Comparison of ENCODE assay signal across 29 cellular contexts in the genomic region with DNA sequence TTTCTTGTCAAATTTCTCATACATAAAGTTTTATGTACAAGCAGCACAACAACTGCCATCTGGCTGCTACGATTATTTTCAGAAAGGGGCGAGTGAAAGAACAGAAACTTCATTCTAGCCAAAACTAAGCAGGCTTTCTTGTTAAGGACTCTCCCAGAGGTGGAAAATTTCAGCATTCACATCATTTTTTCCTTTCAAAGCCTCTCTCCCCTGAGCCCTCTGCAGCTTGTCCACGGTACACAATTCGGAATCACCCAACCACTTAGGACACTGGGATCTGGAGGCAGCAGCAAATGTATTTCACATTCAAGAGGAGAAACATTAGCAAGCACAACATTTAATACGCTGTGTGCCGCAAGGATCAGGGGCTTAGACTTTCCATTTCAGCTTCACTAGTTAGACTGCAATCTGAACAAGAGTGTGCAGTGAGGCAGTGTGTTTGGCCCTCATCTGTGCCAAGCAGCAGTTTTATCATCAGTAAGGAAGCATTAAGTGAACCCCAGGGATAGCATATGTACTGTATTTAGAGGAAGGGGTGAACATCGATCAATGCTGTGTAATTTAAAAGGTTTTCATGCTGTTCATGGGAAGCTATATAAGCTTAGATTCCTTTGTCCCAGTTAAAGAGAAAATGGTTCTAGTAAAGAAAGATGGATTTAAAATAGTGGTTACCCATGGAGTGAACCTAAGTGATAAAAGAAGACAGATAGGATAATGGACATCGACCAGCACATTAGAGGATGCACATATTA.
"Had no signal": no experiment of that assay in that cellular context is flagged by ENCODE, and none has a peak within 500 bp of the region (broad histone marks: within the 10 kb centered on the region; RNA-seq: fewer than 3 reads in every experiment).

No MANE protein-coding gene starts in this region.

- H3K9me3 Mint-ChIP-seq: nephron; neural progenitor cell; stimulated activated naive B cell treated with anti-CD40 and anti-IgM and Interleukin-4, amounts not matched to agents 10 μg/mL and 1 μg/mL and 100 μg/mL, for 72 hours had no signal

- H3K27ac ChIP-seq: heart right ventricle, hepatocyte, lower lobe of right lung, neural progenitor cell, neutrophil, parathyroid adenoma, psoas muscle, right atrium auricular region, right lobe of liver, skin epidermis, stomach, testis, tibial artery, upper lobe of right lung, uterus had no signal

- H3K36me3 Mint-ChIP-seq: naive thymus-derived CD8-positive, alpha-beta T cell; neural progenitor cell; stimulated activated naive B cell treated with anti-CD40 and anti-IgM and Interleukin-4, amounts not matched to agents 10 μg/mL and 1 μg/mL and 100 μg/mL, for 72 hours had no signal

- H3K4me1 Mint-ChIP-seq: stimulated activated naive B cell treated with anti-CD40 and anti-IgM and Interleukin-4, amounts not matched to agents 10 μg/mL and 1 μg/mL and 100 μg/mL, for 72 hours had no signal

- H3K27me3 Mint-ChIP-seq: stimulated activated naive B cell treated with anti-CD40 and anti-IgM and Interleukin-4, amounts not matched to agents 10 μg/mL and 1 μg/mL and 100 μg/mL, for 72 hours had no signal

- H3K9me3 ChIP-seq: heart right ventricle, lower lobe of right lung, neutrophil, psoas muscle, right atrium auricular region, right lobe of liver, stomach, testis, tibial artery, upper lobe of right lung, uterus had no signal

- H3K27me3 ChIP-seq: heart right ventricle, hepatocyte, neural progenitor cell, neutrophil, right atrium auricular region, right lobe of liver, stomach, testis, tibial artery, upper lobe of right lung, uterus had no signal

- H3K4me1 ChIP-seq: heart right ventricle, lower lobe of right lung, psoas muscle, right atrium auricular region, right lobe of liver, stomach, testis, tibial artery, upper lobe of right lung, uterus had no signal

- H3K36me3 ChIP-seq: heart right ventricle, lower lobe of right lung, neural progenitor cell, neutrophil, right atrium auricular region, right lobe of liver, stomach, tibial artery, upper lobe of right lung, uterus had no signal

- DNase-seq: heart right ventricle; islet precursor cell; lower lobe of right lung; mammary epithelial cell; mesenchymal stem cell; naive thymus-derived CD8-positive, alpha-beta T cell; occipital lobe; psoas muscle; right lobe of liver; stimulated activated CD4-positive, alpha-beta T cell treated with anti-CD3 and anti-CD28 coated beads, Interleukin-12 subunit alpha, Interleukin-12 subunit beta, amount 100 ng/mL, for 4 hours; stimulated activated CD4-positive, alpha-beta T cell treated with anti-CD3 and anti-CD28 coated beads, Interleukin-15, amount 100 ng/mL, for 24 hours; stimulated activated CD4-positive, alpha-beta T cell treated with anti-CD3 and anti-CD28 coated beads, Interleukin-2, amount 100 ng/mL, for 24 hours; stimulated activated CD4-positive, alpha-beta T cell treated with anti-CD3 and anti-CD28 coated beads, Interleukin-4, amount 100 ng/mL, for 1 hour; stimulated activated naive B cell treated with anti-CD40 and anti-IgM and Interleukin-4, amounts not matched to agents 10 μg/mL and 1 μg/mL and 100 μg/mL, for 72 hours; stimulated activated naive CD8-positive, alpha-beta T cell treated with anti-CD3 and anti-CD28 coated beads, Interleukin-15, Interleukin-2, amounts not matched to agents 100 U/mL and 50 U/mL, for 24 hours; stomach; testis; tibial artery; trophoblast cell; upper lobe of right lung; uterus had no signal

- H3K27ac Mint-ChIP-seq: naive thymus-derived CD8-positive, alpha-beta T cell; nephron; neural progenitor cell; stimulated activated naive B cell treated with anti-CD40 and anti-IgM and Interleukin-4, amounts not matched to agents 10 μg/mL and 1 μg/mL and 100 μg/mL, for 72 hours had no signal

- ATAC-seq: left lobe of liver; lower lobe of right lung; naive thymus-derived CD8-positive, alpha-beta T cell; psoas muscle; right lobe of liver; stimulated activated naive B cell treated with anti-CD40 and anti-IgM and Interleukin-4, amounts not matched to agents 10 μg/mL and 1 μg/mL and 100 μg/mL, for 72 hours; stimulated activated naive CD8-positive, alpha-beta T cell treated with anti-CD3 and anti-CD28 coated beads, Interleukin-15, Interleukin-2, amounts not matched to agents 100 U/mL and 50 U/mL, for 24 hours; upper lobe of right lung had no signal

- H3K4me3 Mint-ChIP-seq: naive thymus-derived CD8-positive, alpha-beta T cell; nephron; neural progenitor cell; stimulated activated naive B cell treated with anti-CD40 and anti-IgM and Interleukin-4, amounts not matched to agents 10 μg/mL and 1 μg/mL and 100 μg/mL, for 72 hours had no signal

- H3K4me3 ChIP-seq: heart right ventricle, hepatocyte, lower lobe of right lung, neural progenitor cell, psoas muscle, right atrium auricular region, right lobe of liver, skin epidermis, stomach, testis, tibial artery, upper lobe of right lung, uterus had no signal
